ENCODE assay signal across 23 cellular contexts in genomic region chr3:184767377-184767776, GRCh38.
"Had no signal": no experiment of that assay in that cellular context is flagged by ENCODE, and none has a peak within 500 bp of the region (broad histone marks: within the 10 kb centered on the region; RNA-seq: fewer than 3 reads in every experiment).

No MANE protein-coding gene starts in this region.

- DNase-seq: activated CD4-positive, alpha-beta memory T cell treated with anti-CD3 and anti-CD28 coated beads, Interleukin-2, amount 10 ng/mL, durations not matched to agents 7 days and 5 days; activated CD4-positive, alpha-beta T cell treated with anti-CD3 and anti-CD28 coated beads for 1 hour; activated CD4-positive, alpha-beta T cell treated with anti-CD3 and anti-CD28 coated beads, Interleukin-2, amount 10 ng/mL, durations not matched to agents 7 days and 5 days; activated naive CD4-positive, alpha-beta T cell; activated T-cell treated with anti-CD3 and anti-CD28 coated beads, Interleukin-2, amount 50 U/mL, for 48 hours; foreskin melanocyte; left lung; lower lobe of right lung; naive B cell; nucleus accumbens; stimulated activated CD4-positive, alpha-beta T cell treated with anti-CD3 and anti-CD28 coated beads, Interleukin-15, amount 100 ng/mL, for 24 hours; stimulated activated CD4-positive, alpha-beta T cell treated with anti-CD3 and anti-CD28 coated beads, Interleukin-2, amount 100 ng/mL, for 24 hours; stimulated activated naive CD4-positive, alpha-beta T cell; tibial artery had no signal

- H3K4me1 ChIP-seq: esophagus muscularis mucosa, lower lobe of right lung, psoas muscle, tibial artery had no signal

- H3K4me2 ChIP-seq: smooth muscle cell had no signal

- FAIRE-seq: colon, pancreas had no signal

- H3K27ac Mint-ChIP-seq: activated CD4-positive, alpha-beta memory T cell treated with anti-CD3 and anti-CD28 coated beads, Interleukin-2, amount 10 ng/mL, durations not matched to agents 7 days and 5 days; activated CD4-positive, alpha-beta T cell treated with anti-CD3 and anti-CD28 coated beads, Interleukin-2, amount 10 ng/mL, durations not matched to agents 7 days and 5 days; activated T-helper 2 cell treated with anti-CD3 and anti-CD28 coated beads, Interferon-gamma antibody, Interleukin-2, Interleukin-4, amounts not matched to agents 10 μg/mL and 5 μg/mL and 100 μg/mL, durations not matched to agents 14 hours and 24 hours and 36 hours; mesothelial cell of epicardium had no signal

- H3K4me3 Mint-ChIP-seq: activated CD4-positive, alpha-beta memory T cell treated with anti-CD3 and anti-CD28 coated beads, Interleukin-2, amount 10 ng/mL, durations not matched to agents 7 days and 5 days; activated CD4-positive, alpha-beta T cell treated with anti-CD3 and anti-CD28 coated beads, Interleukin-2, amount 10 ng/mL, durations not matched to agents 7 days and 5 days; mesothelial cell of epicardium had no signal

- H3K36me3 Mint-ChIP-seq: activated naive CD4-positive, alpha-beta T cell treated with anti-CD3 and anti-CD28 coated beads, Interleukin-2, amount 50 U/mL, for 72 hours; mesothelial cell of epicardium; naive B cell had no signal

- H3K36me3 ChIP-seq: esophagus muscularis mucosa, left lung, lower lobe of right lung, pancreas, suprapubic skin, tibial artery had no signal

- H3K27me3 ChIP-seq: pancreas had no signal

- H3K27ac ChIP-seq: esophagus muscularis mucosa, left lung, lower lobe of right lung, pancreas, psoas muscle, suprapubic skin, tibial artery had no signal

- H3K9me3 Mint-ChIP-seq: activated CD4-positive, alpha-beta memory T cell treated with anti-CD3 and anti-CD28 coated beads, Interleukin-2, amount 10 ng/mL, durations not matched to agents 7 days and 5 days; activated CD4-positive, alpha-beta T cell treated with anti-CD3 and anti-CD28 coated beads, Interleukin-2, amount 10 ng/mL, durations not matched to agents 7 days and 5 days; activated naive CD4-positive, alpha-beta T cell treated with anti-CD3 and anti-CD28 coated beads, Interleukin-2, amount 50 U/mL, for 72 hours; activated T-helper 2 cell treated with anti-CD3 and anti-CD28 coated beads, Interferon-gamma antibody, Interleukin-2, Interleukin-4, amounts not matched to agents 10 μg/mL and 5 μg/mL and 100 μg/mL, durations not matched to agents 14 hours and 24 hours and 36 hours; mesothelial cell of epicardium; naive B cell had no signal

- H3K9me3 ChIP-seq: esophagus muscularis mucosa, left lung, lower lobe of right lung, pancreas, psoas muscle, suprapubic skin, tibial artery had no signal

- H3K4me3 ChIP-seq: esophagus muscularis mucosa, left lung, lower lobe of right lung, pancreas, psoas muscle, smooth muscle cell, suprapubic skin, tibial artery had no signal
